ENCODE assay signal across 1 cellular context in the genomic region with DNA sequence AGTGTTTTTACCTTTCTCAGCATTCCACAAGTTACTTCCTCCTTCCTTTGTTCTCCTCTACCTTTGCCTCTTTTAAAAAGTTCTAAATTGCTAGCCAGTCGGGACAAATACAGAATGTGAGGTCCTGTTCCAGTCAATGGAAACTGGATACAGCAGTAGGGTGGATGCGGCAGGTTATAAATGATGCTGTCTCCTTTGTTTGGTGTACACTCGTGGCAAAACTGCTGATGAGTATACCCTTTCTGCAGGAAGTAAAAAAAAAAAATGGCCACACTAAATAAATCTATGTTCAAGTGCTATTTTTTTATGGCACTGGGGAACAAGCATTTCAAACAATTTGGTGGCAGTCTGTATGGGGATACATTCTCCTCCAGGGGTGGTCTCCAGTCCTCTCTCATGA.
TF ChIP-seq lines count a peak whose summit lies in the region.

No MANE protein-coding gene starts in this region.

TF ChIP-seq in GM12878, 131 proteins besides CTCF, POLR2A, EP300 and RAD21:
- TF ChIP-seq CBX5 (IDR thresholded peaks at IDR 0.05; ENCODE audit: low read depth) (no peak), YY1 (IDR thresholded peaks at IDR 0.05; ENCODE audit: low read depth, low read length) (0 out of 2 replicates have a peak, but pooled peaks have one; percentile 13), FOXK2 (IDR thresholded peaks at IDR 0.05) (no peak), ZNF384 (IDR thresholded peaks at IDR 0.05; ENCODE audit: borderline replicate concordance, low read depth, low read length) (0 out of 2 replicates have a peak, but pooled peaks have one; percentile 21), ZZZ3 (IDR thresholded peaks at IDR 0.05; ENCODE audit: control insufficient read depth, insufficient read length, low read depth) (no peak), MYB (IDR thresholded peaks at IDR 0.05; ENCODE audit: borderline replicate concordance, low read depth, low read length) (no peak), CBFB (IDR thresholded peaks at IDR 0.05; ENCODE audit: low read depth) (no peak)
